ENCODE assay signal across 9 cellular contexts in the genomic region with DNA sequence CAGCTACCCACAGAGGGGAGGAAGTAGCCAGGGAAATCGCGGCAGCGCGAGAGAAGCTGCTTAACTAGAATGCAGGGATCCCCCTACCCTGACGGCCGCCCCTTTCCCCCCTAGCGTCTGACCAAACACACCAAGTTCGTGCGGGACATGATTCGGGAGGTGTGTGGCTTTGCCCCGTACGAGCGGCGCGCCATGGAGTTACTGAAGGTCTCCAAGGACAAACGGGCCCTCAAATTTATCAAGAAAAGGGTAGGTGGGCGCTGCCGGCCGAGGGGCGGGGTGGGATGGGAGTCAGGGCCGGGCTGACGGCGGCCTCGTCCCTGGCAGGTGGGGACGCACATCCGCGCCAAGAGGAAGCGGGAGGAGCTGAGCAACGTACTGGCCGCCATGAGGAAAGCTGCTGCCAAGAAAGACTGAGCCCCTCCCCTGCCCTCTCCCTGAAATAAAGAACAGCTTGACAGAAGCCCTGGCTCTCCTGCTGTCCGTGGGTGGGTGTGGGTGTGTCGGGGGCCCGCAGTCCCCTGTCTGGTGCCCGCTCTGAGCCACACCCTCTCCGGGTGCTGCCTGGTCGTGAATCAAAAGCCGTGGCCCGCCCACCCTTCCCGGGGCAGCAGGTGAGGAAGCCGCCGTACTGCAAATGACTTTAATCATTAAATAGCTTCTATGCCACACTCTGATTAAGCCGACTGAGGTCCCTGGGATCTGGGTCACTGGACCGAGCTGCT. TPM values are rescaled to one million over a fixed set of nuclear protein-coding genes. Genes with fewer than 3 reads are reported as not detected.
A peak's percentile ranks its signal among the peaks of the same experiment; 100 is the strongest.
DNase-seq lines count a peak whose midpoint lies in the region; ATAC-seq, FAIRE-seq and TF ChIP-seq lines count a peak whose summit lies in the region.
"Had no signal": no experiment of that assay in that cellular context is flagged by ENCODE, and none has a peak within 500 bp of the region (broad histone marks: within the 10 kb centered on the region; RNA-seq: fewer than 3 reads in every experiment).

No MANE protein-coding gene starts in this region.

- H3K9me3 ChIP-seq in Caco-2: no peaks in the 10 kb centered on the region
- H3K9me3 ChIP-seq in MM.1S (replicated peaks; ENCODE audit: insufficient read depth, low read length): no peaks in the 10 kb centered on the region
- H3K9me3 ChIP-seq in H1 (ENCODE audit: insufficient read depth in 2 of 2, low read depth in 1 of 2, low read length in 1 of 2): no peaks in the 10 kb centered on the region
- H3K9me3 ChIP-seq in mucosa of stomach (ENCODE audit: control insufficient read depth, low read length): no peaks in the 10 kb centered on the region
- no peaks in the 10 kb centered on the region for H3K9me3 ChIP-seq in stomach smooth muscle (ENCODE audit: control insufficient read depth in 2 of 2, low read length in 2 of 2)

- FAIRE-seq in H1 (lab: Jason Lieb, UNC): no peak

- H2AK5ac ChIP-seq in H1 (ENCODE audit: low read depth, low read length): no peak overlapping the region

- H3K79me1 ChIP-seq in H1 (ENCODE audit: low read depth, low read length): peaks cover 6% of the 10 kb centered on the region

- H3F3A ChIP-seq in MM.1S (ENCODE audit: insufficient read depth, low read length): peaks cover 49% of the 10 kb centered on the region

- no peak overlapping the region for H2BK120ac ChIP-seq in H1 (replicated peaks; ENCODE audit: low read depth, low read length)

- WGBS in H1 (ENCODE audit: extremely low coverage in 1 of 2, insufficient coverage in 1 of 2, insufficient read length in 1 of 2, insufficient replicate concordance in 2 of 2, low coverage in 1 of 2, low lambda C conversion rate in 2 of 2, missing lambda C conversion rate in 1 of 2), 2 experiments: 25% methylated on average over 21 of the region's 43 CpGs; no CpG with 5 or more reads in 1 of the 2 experiments

- peak overlapping the region; percentile 97; the same call in 1 of the 2 replicates for H2BK5ac ChIP-seq in H1 (ENCODE audit: low read depth, low read length)

- peaks cover 53% of the 10 kb centered on the region for H4K20me1 ChIP-seq in MM.1S (ENCODE audit: insufficient read depth, low read length)
- H4K20me1 ChIP-seq in H1 (replicated peaks in 1 of 2; ENCODE audit: control insufficient read depth in 1 of 2, insufficient read depth in 2 of 2, low read length in 2 of 2): peaks cover 35 to 40% of the 10 kb centered on the region in 2 experiments

- H2BK12ac ChIP-seq in H1 (ENCODE audit: low read depth, low read length): no peak overlapping the region

- H3K56ac ChIP-seq in H1 (replicated peaks; ENCODE audit: insufficient read length, low read depth, low read length): peak overlapping the region; percentile 81

- CTCF ChIA-PET in Caco-2 (lab: Charles Lee): no interaction called here
- CTCF ChIA-PET in H1 (lab: Charles Lee; ENCODE audit: partially characterized antibody): interaction anchor here (0.7 to 4.9 kb wide), 7 partner anchors 8 to 105 kb away, joined by 3 to 26 read pairs (median 8); no protein-coding TSS in a partner anchor

- H3K23me2 ChIP-seq in H1 (ENCODE audit: low read depth, low read length): peaks cover 5% of the 10 kb centered on the region; the same call in 1 of the 2 replicates

- H4K8ac ChIP-seq in H1 (ENCODE audit: extremely low read depth, insufficient read depth, low read length): no peak overlapping the region; the same call in none of the 2 replicates

- H3K27me3 Mint-ChIP-seq in Caco-2 (ENCODE audit: insufficient read depth, unreplicated experiment): no peaks in the 10 kb centered on the region
- H3K27me3 Mint-ChIP-seq in activated CD4-positive, alpha-beta T cell treated with anti-CD3 and anti-CD28 coated beads, Interleukin-2, amount 10 ng/mL, durations not matched to agents 24 days and 14 days: no peaks in the 10 kb centered on the region

- H3K27me3 ChIP-seq in Caco-2 (replicated peaks; ENCODE audit: control insufficient read depth, insufficient read depth, low read length) (no peaks in the 10 kb centered on the region), MM.1S (replicated peaks; ENCODE audit: insufficient read depth, low read length) (no peaks in the 10 kb centered on the region), H1 (replicated peaks in 1 of 4; ENCODE audit: control insufficient read depth in 3 of 4, extremely low read depth in 1 of 4, insufficient read depth in 3 of 4, low read length in 3 of 4) (no peaks in the 10 kb centered on the region), mucosa of stomach (ENCODE audit: control insufficient read depth, insufficient read depth, low read length) (no peaks in the 10 kb centered on the region), stomach smooth muscle (ENCODE audit: control insufficient read depth in 1 of 2, insufficient read depth in 2 of 2, low read length in 2 of 2) (no peaks in the 10 kb centered on the region)

- POLR2A ChIA-PET in Caco-2 (lab: Charles Lee): interaction anchor here (0.6 to 1.4 kb wide), 4 partner anchors 8 to 222 kb away, joined by 3 to 5 read pairs (median 4); no protein-coding TSS in a partner anchor
- POLR2A ChIA-PET in H1 (lab: Charles Lee; ENCODE audit: partially characterized antibody): interaction anchor here (0.7 to 15.6 kb wide), 43 partner anchors 8 to 1282 kb away, joined by 3 to 620 read pairs (median 4); a partner anchor contains a TSS

- H3K4me1 ChIP-seq in Caco-2: no peaks in the 10 kb centered on the region
- H3K4me1 ChIP-seq in MM.1S (ENCODE audit: low read length): peaks cover 17% of the 10 kb centered on the region
- H3K4me1 ChIP-seq in H1 (replicated peaks in 1 of 4; ENCODE audit: control insufficient read depth in 3 of 4, insufficient read depth in 4 of 4, low read length in 3 of 4): peaks cover 0 to 3% (median 1%) of the 10 kb centered on the region in 4 experiments; a peak in 3 of 7 replicates
- peaks cover 25% of the 10 kb centered on the region for H3K4me1 ChIP-seq in mucosa of stomach (ENCODE audit: control insufficient read depth, insufficient read depth, low read length)
- peaks cover 39% of the 10 kb centered on the region for H3K4me1 ChIP-seq in stomach smooth muscle (ENCODE audit: control insufficient read depth, insufficient read depth, low read length)

- no peak for TF ChIP-seq RAD21 in H1 (IDR thresholded peaks at IDR 0.05 in 1 of 2, conservative IDR thresholded peaks at IDR 0.05 in 1 of 2; ENCODE audit: low read depth in 2 of 2, low read length in 2 of 2)

- H3K4me3 Mint-ChIP-seq in Caco-2 (ENCODE audit: unreplicated experiment): peak overlapping the region; percentile 99
- peak overlapping the region; percentile 100 for H3K4me3 Mint-ChIP-seq in activated CD4-positive, alpha-beta T cell treated with anti-CD3 and anti-CD28 coated beads, Interleukin-2, amount 10 ng/mL, durations not matched to agents 24 days and 14 days

- peak overlapping the region; percentile 90 for H3K4me3 ChIP-seq in Caco-2 (ENCODE audit: low read depth, low read length)
- H3K4me3 ChIP-seq in MM.1S (ENCODE audit: low read length): peak overlapping the region; percentile 96
- H3K4me3 ChIP-seq in H1 (ENCODE audit: extremely low read depth in 1 of 4, insufficient read depth in 2 of 4, low read depth in 3 of 4, low read length in 4 of 4): peak overlapping the region; percentile 64 to 99 (median 83)
- H3K4me3 ChIP-seq in mucosa of stomach (ENCODE audit: low read length): peak overlapping the region; percentile 94
- H3K4me3 ChIP-seq in stomach smooth muscle (ENCODE audit: low read length in 2 of 2): peak overlapping the region; percentile 86 to 92

- no peak overlapping the region for H4K91ac ChIP-seq in H1 (replicated peaks; ENCODE audit: insufficient read length, low read length)

- H3K9ac ChIP-seq in MM.1S (ENCODE audit: low read length): peak overlapping the region; percentile 98
- H3K9ac ChIP-seq in H1 (replicated peaks in 1 of 4; ENCODE audit: extremely low read depth in 1 of 4, low read depth in 3 of 4, low read length in 3 of 4): peak overlapping the region; percentile 83 to 97 (median 91)
- H3K9ac ChIP-seq in mucosa of stomach (ENCODE audit: low read length): peak overlapping the region; percentile 97
- H3K9ac ChIP-seq in stomach smooth muscle (ENCODE audit: low read length in 2 of 2): peak overlapping the region; percentile 84 to 87

- peaks cover 68% of the 10 kb centered on the region for H3K36me3 Mint-ChIP-seq in Caco-2 (ENCODE audit: insufficient read depth, unreplicated experiment)
- peaks cover 44% of the 10 kb centered on the region for H3K36me3 Mint-ChIP-seq in activated CD4-positive, alpha-beta T cell treated with anti-CD3 and anti-CD28 coated beads, Interleukin-2, amount 10 ng/mL, durations not matched to agents 24 days and 14 days (ENCODE audit: low read depth)

- H3K14ac ChIP-seq in H1 (ENCODE audit: insufficient read length): no peak overlapping the region

- peaks cover 64% of the 10 kb centered on the region for H3K79me2 ChIP-seq in MM.1S (ENCODE audit: low read length)
- H3K79me2 ChIP-seq in H1 (ENCODE audit: control insufficient read depth in 1 of 2, insufficient read depth in 2 of 2, low read length in 2 of 2): peaks cover 10 to 39% of the 10 kb centered on the region in 2 experiments

- no peak overlapping the region for H3K23ac ChIP-seq in H1 (ENCODE audit: insufficient read length)

- peak overlapping the region; percentile 93 for H3K4me2 ChIP-seq in MM.1S (ENCODE audit: low read depth, low read length)
- peak overlapping the region; percentile 61 to 67 for H3K4me2 ChIP-seq in H1 (ENCODE audit: insufficient read depth in 1 of 2, low read depth in 2 of 2, low read length in 2 of 2)

- no peak for TF ChIP-seq CTCF in Caco-2 (IDR thresholded peaks at IDR 0.05; ENCODE audit: insufficient read depth in 1 of 2, low read depth in 1 of 2, low read length in 1 of 2, severe bottlenecking in 1 of 2, unreplicated experiment in 1 of 2)
- no peak for TF ChIP-seq CTCF in MM.1S (IDR thresholded peaks at IDR 0.05; ENCODE audit: low read length)
- TF ChIP-seq CTCF in H1 (IDR thresholded peaks at IDR 0.05; ENCODE audit: control extremely low read depth in 1 of 3, insufficient read depth in 1 of 3, low read depth in 1 of 3, low read length in 3 of 3): no peak

- TF ChIP-seq POLR2A in H1 (IDR thresholded peaks at IDR 0.05; ENCODE audit: control extremely low read depth in 1 of 2, low read depth in 2 of 2, low read length in 2 of 2): peak in 1 of 2 experiments; percentile 64; a peak in 2 of 3 replicates

- no peak for TF ChIP-seq EP300 in H1 (IDR thresholded peaks at IDR 0.05; ENCODE audit: borderline replicate concordance in 1 of 2, low read depth in 2 of 2, low read length in 2 of 2)

- no peak overlapping the region for H2AFZ ChIP-seq in MM.1S (ENCODE audit: low read length)
- H2AFZ ChIP-seq in H1 (ENCODE audit: low read length): no peak overlapping the region

- DNase-seq in Caco-2 (no peak), MM.1S (no peak), H1 (ENCODE audit: low read depth in 1 of 2, low spot score in 2 of 2) (no peak), NCI-H187 (lab: John Stamatoyannopoulos, UW) (no peak)
- peak; percentile 77 for DNase-seq in activated CD4-positive, alpha-beta T cell treated with anti-CD3 and anti-CD28 coated beads, Interleukin-2, amount 10 ng/mL, durations not matched to agents 24 days and 14 days

- no peak for ATAC-seq in HG03095 (IDR thresholded peaks at IDR 0.05; ENCODE audit: unreplicated experiment)

- peak overlapping the region; percentile 97 for H3K27ac Mint-ChIP-seq in Caco-2 (ENCODE audit: unreplicated experiment)
- H3K27ac Mint-ChIP-seq in activated CD4-positive, alpha-beta T cell treated with anti-CD3 and anti-CD28 coated beads, Interleukin-2, amount 10 ng/mL, durations not matched to agents 24 days and 14 days: peak overlapping the region; percentile 98

- H3K18ac ChIP-seq in H1 (ENCODE audit: extremely low read depth, low read length): no peak overlapping the region; the same call in 1 of the 2 replicates

- H3K9me3 Mint-ChIP-seq in Caco-2 (ENCODE audit: unreplicated experiment): no peaks in the 10 kb centered on the region
- no peaks in the 10 kb centered on the region for H3K9me3 Mint-ChIP-seq in activated CD4-positive, alpha-beta T cell treated with anti-CD3 and anti-CD28 coated beads, Interleukin-2, amount 10 ng/mL, durations not matched to agents 24 days and 14 days

- intact Hi-C loops in Caco-2 (cut with micrococcal nuclease; ENCODE audit: unreplicated experiment): no loop called here
- intact Hi-C loops in activated CD4-positive, alpha-beta T cell treated with anti-CD3 and anti-CD28 coated beads, Interleukin-2, amount 10 ng/mL, durations not matched to agents 24 days and 14 days (cut with micrococcal nuclease): loop anchor here (2.0 kb wide), 1 partner anchor 99 kb away; a partner anchor contains a TSS

- no peak overlapping the region for H2BK15ac ChIP-seq in H1 (ENCODE audit: low read length)

- peak overlapping the region; percentile 84; the same call in 1 of the 2 replicates for H3K27ac ChIP-seq in MM.1S (ENCODE audit: low read length)
- peak overlapping the region; percentile 89; the same call in 1 of the 2 replicates for H3K27ac ChIP-seq in H1 (ENCODE audit: low read depth, low read length)
- peak overlapping the region; percentile 89 for H3K27ac ChIP-seq in stomach smooth muscle (ENCODE audit: low read length)

- no peak overlapping the region for H4K5ac ChIP-seq in H1 (ENCODE audit: insufficient read length, low read depth, low read length)

- BruUV-seq in Caco-2 (replicated peaks; lab: Mats Ljungman, UMichigan): no TSS peak

- no peaks in the 10 kb centered on the region for H3K9me2 ChIP-seq in MM.1S (replicated peaks; ENCODE audit: insufficient read depth, low read length)

- H3K36me3 ChIP-seq in Caco-2 (ENCODE audit: control insufficient read depth, insufficient read depth, low read length): peaks cover 8% of the 10 kb centered on the region
- peaks cover 33% of the 10 kb centered on the region for H3K36me3 ChIP-seq in MM.1S (replicated peaks; ENCODE audit: insufficient read depth, low read length)
- peaks cover 28 to 54% (median 48%) of the 10 kb centered on the region in 4 experiments for H3K36me3 ChIP-seq in H1 (ENCODE audit: control insufficient read depth in 2 of 4, insufficient read depth in 4 of 4, low read length in 3 of 4)
- peaks cover 17% of the 10 kb centered on the region for H3K36me3 ChIP-seq in mucosa of stomach (ENCODE audit: control insufficient read depth, insufficient read depth, low read length)
- H3K36me3 ChIP-seq in stomach smooth muscle (ENCODE audit: control insufficient read depth in 2 of 2, insufficient read depth in 2 of 2, low read length in 2 of 2): peaks cover 34 to 37% of the 10 kb centered on the region in 2 donors

- H3K4ac ChIP-seq in H1 (replicated peaks; ENCODE audit: insufficient read length, low read depth, low read length): no peak overlapping the region

- H3K4me1 Mint-ChIP-seq in Caco-2 (ENCODE audit: low read depth, unreplicated experiment): no peaks in the 10 kb centered on the region
- H3K4me1 Mint-ChIP-seq in activated CD4-positive, alpha-beta T cell treated with anti-CD3 and anti-CD28 coated beads, Interleukin-2, amount 10 ng/mL, durations not matched to agents 24 days and 14 days: peaks cover 22% of the 10 kb centered on the region

- H2BK20ac ChIP-seq in H1 (ENCODE audit: low read length): no peak overlapping the region

RNA-seq across cellular contexts. Expression of a gene that starts 1.3 kb away (rescaled TPM):
- 951 and 1,003 TPM in 2 replicates for total RNA-seq in Caco-2 (2022)
- 1,117 and 1,132 TPM in 2 replicates for total RNA-seq in activated CD4-positive, alpha-beta T cell treated with anti-CD3 and anti-CD28 coated beads, Interleukin-2, amount 10 ng/mL, durations not matched to agents 24 days and 14 days
- 1,075 and 1,137 TPM in 2 replicates for total RNA-seq in H1 (2021; fragmentation: NEBNext Ultra II Directional; extraction: Animal tissue kit (Norgen Biotek cat#: 25700))
- polyA plus RNA-seq in H1 (2011; rRNA removed): 730 and 951 TPM in 2 replicates
- 943 TPM for polyA plus RNA-seq in H1 (2011; cell fraction: cytosol; rRNA removed)
- 857 TPM for polyA plus RNA-seq in H1 (2011; cell fraction: nucleus; rRNA removed)
- 996 to 2,048 TPM (median 1,766 TPM) in 4 replicates for polyA plus RNA-seq in H1 (2012, experiment 1 of 2)
- polyA plus RNA-seq in H1 (2012, experiment 2 of 2): 1,380 TPM
- polyA plus RNA-seq in H1 (2013, experiment 1 of 2): 1,979 TPM
- 1,903 TPM for polyA plus RNA-seq in H1 (2013, experiment 2 of 2)
- 131 and 137 TPM in 2 replicates for polyA minus RNA-seq in H1 (2011; rRNA and poly(A)+ RNA removed)
- 830 TPM for polyA minus RNA-seq in H1 (2011; cell fraction: cytosol; rRNA and poly(A)+ RNA removed)
- 332 TPM for polyA minus RNA-seq in H1 (2011; cell fraction: nucleus; rRNA and poly(A)+ RNA removed)

RNA-seq across cellular contexts. Expression of a gene that starts 10.5 kb away (rescaled TPM):
- total RNA-seq in Caco-2 (2022): 2.4 and 3.1 TPM in 2 replicates
- total RNA-seq in activated CD4-positive, alpha-beta T cell treated with anti-CD3 and anti-CD28 coated beads, Interleukin-2, amount 10 ng/mL, durations not matched to agents 24 days and 14 days: 2.2 and 2.6 TPM in 2 replicates
- 8.2 and 9.5 TPM in 2 replicates for total RNA-seq in H1 (2021; fragmentation: NEBNext Ultra II Directional; extraction: Animal tissue kit (Norgen Biotek cat#: 25700))
- 20.6 and 29.4 TPM in 2 replicates for polyA plus RNA-seq in H1 (2011; rRNA removed)
- 22.0 TPM for polyA plus RNA-seq in H1 (2011; cell fraction: cytosol; rRNA removed)
- 22.8 TPM for polyA plus RNA-seq in H1 (2011; cell fraction: nucleus; rRNA removed)
- polyA plus RNA-seq in H1 (2012, experiment 1 of 2): 8.0 to 16.5 TPM (median 12.2 TPM) in 4 replicates
- 8.5 TPM for polyA plus RNA-seq in H1 (2012, experiment 2 of 2)
- polyA plus RNA-seq in H1 (2013, experiment 1 of 2): 10.6 TPM
- polyA plus RNA-seq in H1 (2013, experiment 2 of 2): 10.7 TPM
- 1.6 and 2.3 TPM in 2 replicates for polyA minus RNA-seq in H1 (2011; rRNA and poly(A)+ RNA removed)
- 11.4 TPM for polyA minus RNA-seq in H1 (2011; cell fraction: cytosol; rRNA and poly(A)+ RNA removed)
- polyA minus RNA-seq in H1 (2011; cell fraction: nucleus; rRNA and poly(A)+ RNA removed): 4.7 TPM

RNA-seq across cellular contexts. Expression of a gene that starts 11.1 kb away (rescaled TPM):
- 43.1 and 44.0 TPM in 2 replicates for total RNA-seq in Caco-2 (2022)
- total RNA-seq in activated CD4-positive, alpha-beta T cell treated with anti-CD3 and anti-CD28 coated beads, Interleukin-2, amount 10 ng/mL, durations not matched to agents 24 days and 14 days: 56.2 and 63.4 TPM in 2 replicates
- total RNA-seq in H1 (2021; fragmentation: NEBNext Ultra II Directional; extraction: Animal tissue kit (Norgen Biotek cat#: 25700)): 17.3 and 20.4 TPM in 2 replicates
- 36.1 and 36.9 TPM in 2 replicates for polyA plus RNA-seq in H1 (2011; rRNA removed)
- 26.2 TPM for polyA plus RNA-seq in H1 (2011; cell fraction: cytosol; rRNA removed)
- 20.9 TPM for polyA plus RNA-seq in H1 (2011; cell fraction: nucleus; rRNA removed)
- polyA plus RNA-seq in H1 (2012, experiment 1 of 2): 15.4 to 29.5 TPM (median 24.5 TPM) in 4 replicates
- polyA plus RNA-seq in H1 (2012, experiment 2 of 2): 18.7 TPM
- 17.6 TPM for polyA plus RNA-seq in H1 (2013, experiment 1 of 2)
- polyA plus RNA-seq in H1 (2013, experiment 2 of 2): 17.0 TPM
- 2.6 and 3.4 TPM in 2 replicates for polyA minus RNA-seq in H1 (2011; rRNA and poly(A)+ RNA removed)
- polyA minus RNA-seq in H1 (2011; cell fraction: cytosol; rRNA and poly(A)+ RNA removed): 10.9 TPM
- polyA minus RNA-seq in H1 (2011; cell fraction: nucleus; rRNA and poly(A)+ RNA removed): 11.3 TPM

RNA-seq across cellular contexts. Expression of a gene that starts 28.6 kb away (rescaled TPM):
- total RNA-seq in Caco-2 (2022): 174 and 208 TPM in 2 replicates
- total RNA-seq in activated CD4-positive, alpha-beta T cell treated with anti-CD3 and anti-CD28 coated beads, Interleukin-2, amount 10 ng/mL, durations not matched to agents 24 days and 14 days: 220 and 240 TPM in 2 replicates
- 117 and 124 TPM in 2 replicates for total RNA-seq in H1 (2021; fragmentation: NEBNext Ultra II Directional; extraction: Animal tissue kit (Norgen Biotek cat#: 25700))
- polyA plus RNA-seq in H1 (2011; rRNA removed): 98.1 and 157 TPM in 2 replicates
- 145 TPM for polyA plus RNA-seq in H1 (2011; cell fraction: cytosol; rRNA removed)
- 190 TPM for polyA plus RNA-seq in H1 (2011; cell fraction: nucleus; rRNA removed)
- 74.7 to 137 TPM (median 126 TPM) in 4 replicates for polyA plus RNA-seq in H1 (2012, experiment 1 of 2)
- polyA plus RNA-seq in H1 (2012, experiment 2 of 2): 84.5 TPM
- polyA plus RNA-seq in H1 (2013, experiment 1 of 2): 54.5 TPM
- 51.7 TPM for polyA plus RNA-seq in H1 (2013, experiment 2 of 2)
- polyA minus RNA-seq in H1 (2011; rRNA and poly(A)+ RNA removed): 53.4 and 67.5 TPM in 2 replicates
- polyA minus RNA-seq in H1 (2011; cell fraction: cytosol; rRNA and poly(A)+ RNA removed): 72.8 TPM
- 52.7 TPM for polyA minus RNA-seq in H1 (2011; cell fraction: nucleus; rRNA and poly(A)+ RNA removed)

RNA-seq across cellular contexts. Expression of a gene that starts 29.1 kb away (rescaled TPM):
- not detected in 2 replicates for total RNA-seq in Caco-2 (2022)
- not detected in 2 replicates for total RNA-seq in activated CD4-positive, alpha-beta T cell treated with anti-CD3 and anti-CD28 coated beads, Interleukin-2, amount 10 ng/mL, durations not matched to agents 24 days and 14 days
- total RNA-seq in H1 (2021; fragmentation: NEBNext Ultra II Directional; extraction: Animal tissue kit (Norgen Biotek cat#: 25700)): not detected in 2 replicates
- 0.12 TPM in 1 of 2 replicates, not detected in the other for polyA plus RNA-seq in H1 (2011; rRNA removed)
- not detected for polyA plus RNA-seq in H1 (2011; cell fraction: cytosol; rRNA removed)
- polyA plus RNA-seq in H1 (2011; cell fraction: nucleus; rRNA removed): not detected
- polyA plus RNA-seq in H1 (2012, experiment 1 of 2): not detected in 4 replicates
- polyA plus RNA-seq in H1 (2012, experiment 2 of 2): not detected
- polyA plus RNA-seq in H1 (2013, experiment 1 of 2): 0.02 TPM
- 0.04 TPM for polyA plus RNA-seq in H1 (2013, experiment 2 of 2)
- 0.05 TPM in 1 of 2 replicates, not detected in the other for polyA minus RNA-seq in H1 (2011; rRNA and poly(A)+ RNA removed)
- polyA minus RNA-seq in H1 (2011; cell fraction: cytosol; rRNA and poly(A)+ RNA removed): not detected
- not detected for polyA minus RNA-seq in H1 (2011; cell fraction: nucleus; rRNA and poly(A)+ RNA removed)
- total RNA-seq: T-helper 2 cell treated with Interferon-gamma antibody and Interleukin-4, amounts not matched to agents 100 ng/mL and 5 ng/mL, for 36 hours had no signal
